ENCODE assay signal across 29 cellular contexts in genomic region chr5:54272746-54273145, GRCh38.
"Had no signal": no experiment of that assay in that cellular context is flagged by ENCODE, and none has a peak within 500 bp of the region (broad histone marks: within the 10 kb centered on the region; RNA-seq: fewer than 3 reads in every experiment).

No MANE protein-coding gene starts in this region.

- ATAC-seq: activated CD4-positive, alpha-beta T cell treated with anti-CD3 and anti-CD28 coated beads for 36 hours; activated naive CD4-positive, alpha-beta T cell treated with anti-CD3 and anti-CD28 coated beads, Interleukin-2, amount 50 U/mL, for 72 hours; activated T-cell treated with anti-CD3 and anti-CD28 coated beads, Interleukin-2, amount 50 U/mL, for 72 hours; effector memory CD8-positive, alpha-beta T cell; foreskin keratinocyte; gastrocnemius medialis; heart left ventricle had no signal

- FAIRE-seq: bronchial epithelial cell had no signal

- H3K27ac Mint-ChIP-seq: activated CD4-positive, alpha-beta memory T cell treated with anti-CD3 and anti-CD28 coated beads, Interleukin-2, amount 10 ng/mL, durations not matched to agents 7 days and 5 days; activated CD4-positive, alpha-beta T cell treated with anti-CD3 and anti-CD28 coated beads for 36 hours; activated CD4-positive, alpha-beta T cell treated with anti-CD3 and anti-CD28 coated beads, Interleukin-2, amount 10 ng/mL, durations not matched to agents 24 days and 14 days; activated naive CD4-positive, alpha-beta T cell treated with anti-CD3 and anti-CD28 coated beads, Interleukin-2, amount 10 ng/mL, durations not matched to agents 7 days and 5 days; activated naive CD4-positive, alpha-beta T cell treated with anti-CD3 and anti-CD28 coated beads, Interleukin-2, amount 50 U/mL, for 72 hours; activated naive CD8-positive, alpha-beta T cell treated with anti-CD3 and anti-CD28 coated beads, Interleukin-2, amount 10 ng/mL, durations not matched to agents 7 days and 5 days; activated T-cell treated with anti-CD3 and anti-CD28 coated beads, Interleukin-2, amount 50 U/mL, for 24 hours; activated T-cell treated with anti-CD3 and anti-CD28 coated beads, Interleukin-2, amount 50 U/mL, for 72 hours; effector memory CD8-positive, alpha-beta T cell had no signal

- H3K4me1 Mint-ChIP-seq: activated CD4-positive, alpha-beta memory T cell treated with anti-CD3 and anti-CD28 coated beads, Interleukin-2, amount 10 ng/mL, durations not matched to agents 7 days and 5 days; activated CD4-positive, alpha-beta T cell treated with anti-CD3 and anti-CD28 coated beads, Interleukin-2, amount 10 ng/mL, durations not matched to agents 24 days and 14 days; activated naive CD4-positive, alpha-beta T cell treated with anti-CD3 and anti-CD28 coated beads, Interleukin-2, amount 10 ng/mL, durations not matched to agents 7 days and 5 days; activated naive CD8-positive, alpha-beta T cell treated with anti-CD3 and anti-CD28 coated beads, Interleukin-2, amount 10 ng/mL, durations not matched to agents 7 days and 5 days; brain had no signal

- H3K36me3 ChIP-seq: ascending aorta, esophagus muscularis mucosa, gastrocnemius medialis, heart left ventricle had no signal

- H3K27ac ChIP-seq: ascending aorta, coronary artery, esophagus muscularis mucosa, foreskin keratinocyte, gastrocnemius medialis had no signal

- H3K4me3 Mint-ChIP-seq: activated CD4-positive, alpha-beta memory T cell treated with anti-CD3 and anti-CD28 coated beads, Interleukin-2, amount 10 ng/mL, durations not matched to agents 7 days and 5 days; activated CD4-positive, alpha-beta T cell treated with anti-CD3 and anti-CD28 coated beads for 36 hours; activated CD4-positive, alpha-beta T cell treated with anti-CD3 and anti-CD28 coated beads, Interleukin-2, amount 10 ng/mL, durations not matched to agents 24 days and 14 days; activated naive CD4-positive, alpha-beta T cell treated with anti-CD3 and anti-CD28 coated beads, Interleukin-2, amount 10 ng/mL, durations not matched to agents 7 days and 5 days; activated naive CD8-positive, alpha-beta T cell treated with anti-CD3 and anti-CD28 coated beads, Interleukin-2, amount 10 ng/mL, durations not matched to agents 7 days and 5 days; activated T-cell treated with anti-CD3 and anti-CD28 coated beads, Interleukin-2, amount 50 U/mL, for 24 hours; activated T-cell treated with anti-CD3 and anti-CD28 coated beads, Interleukin-2, amount 50 U/mL, for 72 hours; brain; central memory CD8-positive, alpha-beta T cell; effector memory CD8-positive, alpha-beta T cell had no signal

- H3K27me3 ChIP-seq: ascending aorta, esophagus muscularis mucosa, foreskin keratinocyte, gastrocnemius medialis, heart left ventricle had no signal

- DNase-seq: activated CD4-positive, alpha-beta memory T cell treated with anti-CD3 and anti-CD28 coated beads, Interleukin-2, amount 10 ng/mL, durations not matched to agents 7 days and 5 days; activated CD4-positive, alpha-beta T cell treated with anti-CD3 and anti-CD28 coated beads for 36 hours; activated CD4-positive, alpha-beta T cell treated with anti-CD3 and anti-CD28 coated beads, Interleukin-2, amount 10 ng/mL, durations not matched to agents 24 days and 14 days; activated CD4-positive, alpha-beta T cell treated with anti-CD3 and anti-CD28 coated beads, Interleukin-2, amount 50 U/mL, for 4 hours; activated CD4-positive, CD25-positive, alpha-beta regulatory T cell; activated CD4-positive, CD25-positive, alpha-beta regulatory T cell treated with anti-CD3 and anti-CD28 coated beads, Interleukin-2, amount 50 U/mL, for 72 hours; activated CD8-positive, alpha-beta memory T cell treated with anti-CD3 and anti-CD28 coated beads, Interleukin-2, amount 50 U/mL, for 48 hours; activated gamma-delta T cell; activated naive CD4-positive, alpha-beta T cell; activated naive CD4-positive, alpha-beta T cell treated with anti-CD3 and anti-CD28 coated beads, Interleukin-2, amount 10 ng/mL, durations not matched to agents 7 days and 5 days; activated naive CD8-positive, alpha-beta T cell treated with anti-CD3 and anti-CD28 coated beads, Interleukin-2, amount 10 ng/mL, durations not matched to agents 7 days and 5 days; activated T-cell treated with anti-CD3 and anti-CD28 coated beads for 4 hours; activated T-cell treated with anti-CD3 and anti-CD28 coated beads, Interleukin-2, amount 50 U/mL, for 24 hours; activated T-cell treated with anti-CD3 and anti-CD28 coated beads, Interleukin-2, amount 50 U/mL, for 72 hours; effector CD4-positive, alpha-beta T cell; effector memory CD8-positive, alpha-beta T cell; erythroblast; foreskin keratinocyte; gastrocnemius medialis; glutamatergic neuron; heart left ventricle; T-helper 2 cell had no signal

- H3K27me3 Mint-ChIP-seq: activated CD4-positive, alpha-beta memory T cell treated with anti-CD3 and anti-CD28 coated beads, Interleukin-2, amount 10 ng/mL, durations not matched to agents 7 days and 5 days; activated CD4-positive, alpha-beta T cell treated with anti-CD3 and anti-CD28 coated beads for 36 hours; activated CD4-positive, alpha-beta T cell treated with anti-CD3 and anti-CD28 coated beads, Interleukin-2, amount 10 ng/mL, durations not matched to agents 24 days and 14 days; activated naive CD4-positive, alpha-beta T cell treated with anti-CD3 and anti-CD28 coated beads, Interleukin-2, amount 10 ng/mL, durations not matched to agents 7 days and 5 days; activated naive CD8-positive, alpha-beta T cell treated with anti-CD3 and anti-CD28 coated beads, Interleukin-2, amount 10 ng/mL, durations not matched to agents 7 days and 5 days; activated T-cell treated with anti-CD3 and anti-CD28 coated beads, Interleukin-2, amount 50 U/mL, for 24 hours; brain; central memory CD8-positive, alpha-beta T cell; effector memory CD8-positive, alpha-beta T cell had no signal

- H3K4me1 ChIP-seq: ascending aorta, esophagus muscularis mucosa, foreskin keratinocyte, gastrocnemius medialis had no signal

- H3K36me3 Mint-ChIP-seq: activated naive CD4-positive, alpha-beta T cell treated with anti-CD3 and anti-CD28 coated beads, Interleukin-2, amount 10 ng/mL, durations not matched to agents 7 days and 5 days; activated naive CD4-positive, alpha-beta T cell treated with anti-CD3 and anti-CD28 coated beads, Interleukin-2, amount 50 U/mL, for 72 hours; activated naive CD8-positive, alpha-beta T cell treated with anti-CD3 and anti-CD28 coated beads, Interleukin-2, amount 10 ng/mL, durations not matched to agents 7 days and 5 days had no signal

- H3K4me3 ChIP-seq: ascending aorta, coronary artery, esophagus muscularis mucosa, gastrocnemius medialis, heart left ventricle had no signal

- H3K9me3 Mint-ChIP-seq: activated CD4-positive, alpha-beta T cell treated with anti-CD3 and anti-CD28 coated beads, Interleukin-2, amount 10 ng/mL, durations not matched to agents 24 days and 14 days; activated naive CD4-positive, alpha-beta T cell treated with anti-CD3 and anti-CD28 coated beads, Interleukin-2, amount 10 ng/mL, durations not matched to agents 7 days and 5 days; activated naive CD4-positive, alpha-beta T cell treated with anti-CD3 and anti-CD28 coated beads, Interleukin-2, amount 50 U/mL, for 72 hours; activated naive CD8-positive, alpha-beta T cell treated with anti-CD3 and anti-CD28 coated beads, Interleukin-2, amount 10 ng/mL, durations not matched to agents 7 days and 5 days; activated T-cell treated with anti-CD3 and anti-CD28 coated beads, Interleukin-2, amount 50 U/mL, for 24 hours; activated T-cell treated with anti-CD3 and anti-CD28 coated beads, Interleukin-2, amount 50 U/mL, for 72 hours; central memory CD8-positive, alpha-beta T cell; effector memory CD8-positive, alpha-beta T cell had no signal

- H3K9me3 ChIP-seq: ascending aorta, esophagus muscularis mucosa, gastrocnemius medialis, heart left ventricle had no signal
